Comparison of ENCODE assay signal across 8 cellular contexts in the genomic region with DNA sequence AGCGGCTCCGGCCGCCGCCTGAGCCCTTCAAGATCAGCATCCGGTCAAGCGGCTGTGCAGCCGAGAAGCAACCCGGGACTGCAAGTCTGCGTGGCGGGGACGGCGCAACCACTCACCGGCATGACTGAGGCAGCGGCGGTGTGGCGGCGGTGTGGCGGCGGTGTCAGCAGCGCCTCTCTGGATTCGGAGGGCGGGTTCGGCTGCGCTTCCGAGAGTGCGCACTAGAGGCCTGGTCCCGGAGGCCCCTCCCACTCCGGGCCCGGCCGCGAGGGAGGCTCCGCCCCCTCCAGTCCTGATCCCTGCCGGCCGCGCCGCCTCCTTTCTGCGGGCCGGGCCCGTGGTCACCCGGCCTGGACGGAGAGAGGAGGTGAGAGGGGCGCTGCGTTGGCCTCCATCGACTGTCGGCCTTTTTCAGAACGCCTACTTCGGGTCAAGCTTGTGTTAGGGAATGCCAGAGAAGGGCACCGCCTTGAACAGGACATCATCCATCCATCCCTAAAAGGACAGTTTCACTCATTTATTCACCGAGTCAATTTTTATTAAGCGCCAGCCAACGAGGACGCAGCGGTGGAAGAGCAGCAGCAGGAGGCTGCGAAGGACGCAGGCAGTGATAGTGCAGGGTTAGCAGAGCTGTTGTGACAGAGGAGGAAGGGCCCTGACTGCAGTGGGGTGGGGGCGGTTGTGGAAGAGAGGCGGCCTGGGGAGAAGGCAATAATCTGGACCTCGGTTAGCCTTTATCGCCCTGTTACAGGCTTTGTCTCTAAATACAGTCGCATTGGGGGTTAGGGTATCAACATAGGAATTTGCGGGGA. TPM values are rescaled to one million over a fixed set of nuclear protein-coding genes. Genes with fewer than 3 reads are reported as not detected.
DNase-seq lines count a peak whose midpoint lies in the region; ATAC-seq and TF ChIP-seq lines count a peak whose summit lies in the region.

A gene with protein sequence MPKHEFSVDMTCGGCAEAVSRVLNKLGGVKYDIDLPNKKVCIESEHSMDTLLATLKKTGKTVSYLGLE (minus strand): TSS at position 202 of the 812 bp plus-strand sequence. CDS start 80 bp downstream, at position 122.

- TF ChIP-seq CTCF in left lung (IDR thresholded peaks at IDR 0.05): peak in 1 of 2 donors; percentile 59

- peak within 1 kb of the TSS; percentile 66 to 73 for H3K4me3 ChIP-seq in left lung

- peak; percentile 96 for DNase-seq in Ammon's horn (ENCODE audit: low spot score)
- DNase-seq in NCI-H526 treated with DMSO at 0.1 percent for 48 hours (lab: John Stamatoyannopoulos, UW): peak; percentile 70
- peak; percentile 90 for DNase-seq in activated CD4-positive, alpha-beta T cell treated with anti-CD3 and anti-CD28 coated beads, Interleukin-2, amount 50 U/mL, for 1 hour
- peak; percentile 79 for DNase-seq in cortex of kidney (lab: John Stamatoyannopoulos, UW)
- DNase-seq in left lung: peak; percentile 94 to 99
- DNase-seq in stimulated activated CD4-positive, alpha-beta T cell treated with anti-CD3 and anti-CD28 coated beads, Interleukin-2, amount 100 ng/mL, for 48 hours: peak; percentile 88 to 89

- H3K27ac ChIP-seq in left lung: peak within 1 kb of the TSS; percentile 85 to 86

- H3K27me3 ChIP-seq in left lung: no peaks in the 10 kb centered on the region

- intact Hi-C loops in left lung (cut with DNase I): no loop called here

- ATAC-seq in GM19023 (IDR thresholded peaks at IDR 0.05; ENCODE audit: unreplicated experiment): peak; percentile 94
- ATAC-seq in HG03196 (IDR thresholded peaks at IDR 0.05; ENCODE audit: unreplicated experiment): peak; percentile 94
- peak; percentile 100 for ATAC-seq in left lung

- H3K9me3 ChIP-seq in left lung: no peaks in the 10 kb centered on the region

- peaks cover 14 to 36% of the 10 kb centered on the region in 2 donors for H3K4me1 ChIP-seq in left lung

- no peaks in the 10 kb centered on the region for H3K36me3 ChIP-seq in left lung

RNA-seq across cellular contexts. Expression of the gene that starts here (rescaled TPM):
- 10 to 100 TPM; 72.1 to 89.7 TPM for total RNA-seq in left lung

Comparison
In these comparisons a context has a peak if more than half of its experiments do, and no peak if none do; other contexts are left out.
1. Peak in every context shown above with its lines: DNase-seq, ATAC-seq, H3K4me3 ChIP-seq and H3K27ac ChIP-seq.